In the genomic region with DNA sequence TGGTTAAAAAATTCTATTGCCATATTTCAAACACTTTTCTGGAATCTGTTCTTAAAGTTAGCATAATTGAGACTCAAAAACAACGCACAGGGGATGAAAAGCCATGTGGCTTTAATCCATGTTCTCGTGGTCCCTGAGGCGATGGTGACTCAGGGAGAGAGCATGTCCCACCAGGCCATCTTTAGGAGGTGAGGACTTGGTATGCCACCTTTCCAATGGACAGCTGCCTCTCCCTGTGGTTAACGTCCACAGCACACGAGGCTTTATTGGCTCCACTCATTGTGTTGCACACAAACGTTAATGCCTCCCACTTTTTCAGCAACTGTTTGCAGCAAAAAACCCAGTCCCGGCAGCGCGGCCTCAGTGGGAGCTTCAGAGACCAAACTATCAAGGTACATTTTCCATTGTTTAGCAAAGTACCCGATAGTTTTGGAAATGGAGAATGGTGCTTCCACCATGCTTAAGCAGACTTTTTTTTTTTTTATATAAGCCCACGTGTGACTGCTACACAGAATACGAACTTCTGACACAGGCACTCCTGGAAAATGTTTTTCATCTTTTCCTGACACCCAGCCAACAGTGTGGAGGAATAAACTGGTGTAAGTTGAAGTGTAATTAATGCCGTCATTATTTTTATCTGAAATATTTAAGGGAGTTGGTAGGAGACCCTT, we compare ENCODE assay signal across 24 cellular contexts. TPM values are rescaled to one million over a fixed set of nuclear protein-coding genes. Genes with fewer than 3 reads are reported as not detected.
DNase-seq lines count a peak whose midpoint lies in the region; ATAC-seq and TF ChIP-seq lines count a peak whose summit lies in the region.
"Had no signal": no experiment of that assay in that cellular context is flagged by ENCODE, and none has a peak within 500 bp of the region (broad histone marks: within the 10 kb centered on the region; RNA-seq: fewer than 3 reads in every experiment).

No MANE protein-coding gene starts in this region.

- peak in 1 of 2 donors; percentile 43 for ATAC-seq in gastrocnemius medialis
- ATAC-seq in GM21381 (IDR thresholded peaks at IDR 0.05; ENCODE audit: unreplicated experiment) = no peak
- no peak for ATAC-seq in stimulated activated naive CD8-positive, alpha-beta T cell treated with anti-CD3 and anti-CD28 coated beads, Interleukin-15, Interleukin-2, amounts not matched to agents 100 U/mL and 50 U/mL, for 24 hours

- POLR2A ChIA-PET in CD4-positive, alpha-beta memory T cell (lab: Charles Lee; ENCODE audit: partially characterized antibody) = no interaction called here

- H3K4me1 Mint-ChIP-seq in CD4-positive, alpha-beta memory T cell = no peaks in the 10 kb centered on the region

- H3K9me2 ChIP-seq in DOHH2 (replicated peaks; ENCODE audit: control insufficient read depth, low read length) = no peaks in the 10 kb centered on the region

- intact Hi-C loops in gastrocnemius medialis (cut with DNase I; ENCODE audit: low total_unique reads) = no loop called here
- intact Hi-C loops in CD4-positive, alpha-beta memory T cell (cut with micrococcal nuclease) = no loop called here

- H3K9me3 ChIP-seq in DOHH2 (ENCODE audit: control insufficient read depth, insufficient read depth, low read length) = no peaks in the 10 kb centered on the region
- no peaks in the 10 kb centered on the region for H3K9me3 ChIP-seq in gastrocnemius medialis
- no peaks in the 10 kb centered on the region for H3K9me3 ChIP-seq in CD4-positive, alpha-beta memory T cell (ENCODE audit: control insufficient read depth in 1 of 2, low read length in 2 of 2)
- H3K9me3 ChIP-seq: HAP-1 had no signal

- H3K4me2 ChIP-seq in DOHH2 (ENCODE audit: low read length) = peak overlapping the region; percentile 12
- H3K4me2 ChIP-seq: KMS-11, PC-9 had no signal

- H3K27me3 Mint-ChIP-seq in CD4-positive, alpha-beta memory T cell = peaks cover 31 to 33% of the 10 kb centered on the region in 2 donors

- H3K79me2 ChIP-seq in DOHH2 (ENCODE audit: control insufficient read depth, low read length) = no peaks in the 10 kb centered on the region

- no peaks in the 10 kb centered on the region for H3K36me3 Mint-ChIP-seq in CD4-positive, alpha-beta memory T cell

- H3K27me3 ChIP-seq in DOHH2 (ENCODE audit: control insufficient read depth, low read length) (no peaks in the 10 kb centered on the region), gastrocnemius medialis (no peaks in the 10 kb centered on the region)
- H3K27me3 ChIP-seq in CD4-positive, alpha-beta memory T cell (ENCODE audit: insufficient read depth, low read length) = no peaks in the 10 kb centered on the region

- in situ Hi-C loops in gastrocnemius medialis (cut with MboI; ENCODE audit: low sequenced_read_pairs in 4 of 4) = no loop called here

- TF ChIP-seq POLR2A in gastrocnemius medialis (IDR thresholded peaks at IDR 0.05) = no peak

- H3K27ac ChIP-seq in DOHH2 (ENCODE audit: low read depth, low read length) (no peak overlapping the region), gastrocnemius medialis (peak overlapping the region; percentile 37 to 47 (median 44))
- H3K27ac ChIP-seq in CD4-positive, alpha-beta memory T cell (ENCODE audit: low read depth, low read length) = no peak overlapping the region
- H3K27ac ChIP-seq: C4-2B, epithelial cell of prostate, KMS-11, PC-9, SK-N-MC, skin epidermis had no signal

- H3K36me3 ChIP-seq in DOHH2 (ENCODE audit: control insufficient read depth, low read length) = no peaks in the 10 kb centered on the region
- no peaks in the 10 kb centered on the region for H3K36me3 ChIP-seq in gastrocnemius medialis
- H3K36me3 ChIP-seq in CD4-positive, alpha-beta memory T cell (ENCODE audit: insufficient read depth, low read length) = no peaks in the 10 kb centered on the region
- H3K36me3 ChIP-seq: HAP-1 had no signal

- H3K9me3 Mint-ChIP-seq in CD4-positive, alpha-beta memory T cell = peaks cover 0 to 14% (median 0%) of the 10 kb centered on the region in 8 donors

- H3K27ac Mint-ChIP-seq in CD4-positive, alpha-beta memory T cell = no peak overlapping the region

- no peak for TF ChIP-seq CTCF in DOHH2 (IDR thresholded peaks at IDR 0.05; ENCODE audit: low read depth, low read length, poor library complexity, severe bottlenecking)
- no peak for TF ChIP-seq CTCF in gastrocnemius medialis (IDR thresholded peaks at IDR 0.05 in 4 of 5, conservative IDR thresholded peaks at IDR 0.05 in 1 of 5)

- DNase-seq in dermis blood vessel endothelial cell (peak; percentile 53), islet precursor cell (peak; percentile 85), gastrocnemius medialis (no peak)
- no peak for DNase-seq in stimulated activated naive CD8-positive, alpha-beta T cell treated with anti-CD3 and anti-CD28 coated beads, Interleukin-15, Interleukin-2, amounts not matched to agents 100 U/mL and 50 U/mL, for 24 hours
- DNase-seq in CD4-positive, alpha-beta memory T cell = no peak
- DNase-seq in activated CD4-positive, alpha-beta T cell treated with anti-CD3 and anti-CD28 coated beads for 1 hour = no peak
- DNase-seq: activated CD4-positive, alpha-beta T cell treated with anti-CD3 and anti-CD28 coated beads for 4 hours; activated gamma-delta T cell; cortex of kidney; DMS 273 treated with DMSO at 0.1 percent for 48 hours; NCI-H1105 treated with DMSO at 0.1 percent for 48 hours; NCI-H2171 treated with DMSO at 0.1 percent for 48 hours; PC-9; stimulated activated CD4-positive, alpha-beta T cell treated with anti-CD3 and anti-CD28 coated beads, Interleukin-4, amount 100 ng/mL, for 4 hours; stimulated activated CD8-positive, alpha-beta memory T cell treated with anti-CD3 and anti-CD28 coated beads, Interleukin-4, amount 100 ng/mL, for 48 hours; T1000 had no signal

- H3F3A ChIP-seq in DOHH2 (ENCODE audit: control insufficient read depth, insufficient read depth) = peaks cover 9% of the 10 kb centered on the region

- no peak overlapping the region for H3K4me3 Mint-ChIP-seq in CD4-positive, alpha-beta memory T cell

- H3K4me1 ChIP-seq in DOHH2 (ENCODE audit: control insufficient read depth, low read length) (peaks cover 53% of the 10 kb centered on the region), gastrocnemius medialis (peaks cover 15 to 22% of the 10 kb centered on the region in 2 donors)
- no peaks in the 10 kb centered on the region for H3K4me1 ChIP-seq in CD4-positive, alpha-beta memory T cell (ENCODE audit: insufficient read depth, low read length)
- H3K4me1 ChIP-seq: HAP-1 had no signal

- H3K4me3 ChIP-seq in DOHH2 (ENCODE audit: low read length) (no peak overlapping the region), gastrocnemius medialis (peak overlapping the region in 2 of 4 donors; percentile 2 to 5)
- no peak overlapping the region for H3K4me3 ChIP-seq in CD4-positive, alpha-beta memory T cell (ENCODE audit: low read length in 2 of 2)
- H3K4me3 ChIP-seq: HAP-1, PC-9, SK-N-MC, skin epidermis had no signal

- CTCF ChIA-PET in CD4-positive, alpha-beta memory T cell (lab: Charles Lee; ENCODE audit: partially characterized antibody) = no interaction called here

- H4K20me1 ChIP-seq in DOHH2 (ENCODE audit: control insufficient read depth, insufficient read depth, low read depth, low read length) = no peaks in the 10 kb centered on the region

RNA-seq across cellular contexts. Expression of a gene that starts 51.2 kb away (rescaled TPM):
- total RNA-seq in dermis blood vessel endothelial cell (60.1 and 121 TPM in 2 replicates), gastrocnemius medialis (1 to 10 TPM; 5.7 to 9.3 (median 6.1) TPM)
- total RNA-seq in CD4-positive, alpha-beta memory T cell = under 1 TPM; 0.25 to 0.38 TPM
- under 1 TPM in 1 of 2 donors, not detected in 1; 0.05 TPM for polyA plus RNA-seq in CD4-positive, alpha-beta memory T cell

Comparison
In these comparisons a context has a peak if more than half of its experiments do, and no peak if none do; other contexts are left out.
1. H3K27ac ChIP-seq: peak in gastrocnemius medialis (4 of 4); none in DOHH2 (single experiment) and CD4-positive, alpha-beta memory T cell (single experiment).
2. DNase-seq: peak in dermis blood vessel endothelial cell (single experiment) and islet precursor cell (single experiment); none in gastrocnemius medialis (0 of 2), stimulated activated naive CD8-positive, alpha-beta T cell treated with anti-CD3 and anti-CD28 coated beads, Interleukin-15, Interleukin-2, amounts not matched to agents 100 U/mL and 50 U/mL, for 24 hours (single experiment), CD4-positive, alpha-beta memory T cell (0 of 5) and activated CD4-positive, alpha-beta T cell treated with anti-CD3 and anti-CD28 coated beads for 1 hour (single experiment).
3. RNA of a gene that starts 51.2 kb away (total RNA-seq): 60.1 to 121 TPM in dermis blood vessel endothelial cell and 5.7 to 9.3 TPM in gastrocnemius medialis; 0.25 to 0.38 TPM in CD4-positive, alpha-beta memory T cell; every median in the first group is over 4 times any median in the second.